Comparison of ENCODE assay signal across 7 cellular contexts in genomic region chr11:96338910-96339703, GRCh38. TPM values are rescaled to one million over a fixed set of nuclear protein-coding genes. Genes with fewer than 3 reads are reported as not detected.
A peak's percentile ranks its signal among the peaks of the same experiment; 100 is the strongest.
DNase-seq lines count a peak whose midpoint lies in the region; ATAC-seq, FAIRE-seq and TF ChIP-seq lines count a peak whose summit lies in the region.

No MANE protein-coding gene starts in this region.

- ATAC-seq in GM18870 (IDR thresholded peaks at IDR 0.05; ENCODE audit: unreplicated experiment) (peak; percentile 46), HG02884 (IDR thresholded peaks at IDR 0.05; ENCODE audit: unreplicated experiment) (peak; percentile 38)

- H3K36me3 ChIP-seq in Peyer's patch (no peaks in the 10 kb centered on the region), astrocyte (ENCODE audit: insufficient read depth, low read length) (peaks cover 6% of the 10 kb centered on the region), keratinocyte (ENCODE audit: control insufficient read depth in 2 of 2, extremely low read depth in 1 of 2, insufficient read depth in 2 of 2, low read length in 2 of 2) (no peaks in the 10 kb centered on the region), smooth muscle cell (ENCODE audit: low read depth) (no peaks in the 10 kb centered on the region)

- peaks cover 7 to 54% (median 22%) of the 10 kb centered on the region in 4 donors for H3K4me1 ChIP-seq in Peyer's patch
- peaks cover 44% of the 10 kb centered on the region for H3K4me1 ChIP-seq in astrocyte (ENCODE audit: insufficient read depth, low read length)
- peaks cover 48% of the 10 kb centered on the region for H3K4me1 ChIP-seq in keratinocyte (ENCODE audit: control insufficient read depth, extremely low read depth, insufficient read depth, low read length)
- peaks cover 54% of the 10 kb centered on the region for H3K4me1 ChIP-seq in smooth muscle cell (ENCODE audit: low read depth)

- dilution Hi-C loops in keratinocyte (cut with MboI; ENCODE audit: extremely low pct_ligation_motif_present, low sequenced_read_pairs): no loop called here

- 46% methylated on average over 13 of the region's 13 CpGs for WGBS in smooth muscle cell (ENCODE audit: low lambda C conversion rate)

- peak overlapping the region; percentile 88 for H3K4me3 Mint-ChIP-seq in astrocyte (ENCODE audit: unreplicated experiment)

- H3K9me3 Mint-ChIP-seq in astrocyte (ENCODE audit: unreplicated experiment): no peaks in the 10 kb centered on the region

- TF ChIP-seq CTCF in Peyer's patch (IDR thresholded peaks at IDR 0.05) (no peak), astrocyte (IDR thresholded peaks at IDR 0.05; ENCODE audit: insufficient read depth, low read depth, low read length) (no peak), keratinocyte (optimal IDR thresholded peaks at IDR 0.05 in 1 of 3, IDR thresholded peaks at IDR 0.05 in 1 of 3, conservative IDR thresholded peaks at IDR 0.05 in 1 of 3; ENCODE audit: extremely low read depth in 1 of 3, insufficient read depth in 2 of 3, low read length in 3 of 3) (peak in 2 of 3 experiments; percentile 14 to 25), smooth muscle cell (IDR thresholded peaks at IDR 0.05; ENCODE audit: borderline replicate concordance, insufficient read depth, poor library complexity, severe bottlenecking) (no peak)

- no peak for FAIRE-seq in astrocyte (lab: Jason Lieb, UNC)
- FAIRE-seq in keratinocyte (lab: Jason Lieb, UNC): no peak

- H3K27me3 ChIP-seq in Peyer's patch (no peaks in the 10 kb centered on the region), astrocyte (ENCODE audit: insufficient read depth, low read length) (no peaks in the 10 kb centered on the region), keratinocyte (ENCODE audit: control insufficient read depth, extremely low read depth, insufficient read depth, low read length) (no peaks in the 10 kb centered on the region), smooth muscle cell (ENCODE audit: low read depth) (no peaks in the 10 kb centered on the region)

- TF ChIP-seq POLR2A in Peyer's patch (IDR thresholded peaks at IDR 0.05): no peak

- no peaks in the 10 kb centered on the region for H3K9me1 ChIP-seq in keratinocyte (ENCODE audit: control insufficient read depth, extremely low read depth, insufficient read depth, low read length)

- H3K36me3 Mint-ChIP-seq in astrocyte (ENCODE audit: low read depth, unreplicated experiment): peaks cover 10% of the 10 kb centered on the region

- H3F3A ChIP-seq in smooth muscle cell (ENCODE audit: low read depth): peaks cover 35% of the 10 kb centered on the region

- H3K4me3 ChIP-seq in Peyer's patch (peak overlapping the region; percentile 42 to 71 (median 60)), astrocyte (ENCODE audit: insufficient read depth, low read depth, low read length) (peak overlapping the region; percentile 97), keratinocyte (ENCODE audit: control insufficient read depth in 2 of 3, extremely low read depth in 1 of 3, insufficient read depth in 2 of 3, low read depth in 1 of 3, low read length in 3 of 3) (peak overlapping the region in 2 of 3 experiments; percentile 50 to 51), smooth muscle cell (peak overlapping the region; percentile 97)

- peak overlapping the region; percentile 35 for H3K27ac Mint-ChIP-seq in astrocyte (ENCODE audit: unreplicated experiment)

- H4K20me1 ChIP-seq in astrocyte (ENCODE audit: insufficient read depth, low read length) (peaks cover 12% of the 10 kb centered on the region), keratinocyte (ENCODE audit: control insufficient read depth, extremely low read depth, insufficient read depth, low read length) (no peaks in the 10 kb centered on the region), smooth muscle cell (ENCODE audit: low read depth) (peaks cover 11% of the 10 kb centered on the region)

- no peaks in the 10 kb centered on the region for H3K27me3 Mint-ChIP-seq in astrocyte (ENCODE audit: low read depth, unreplicated experiment)

- H3K4me1 Mint-ChIP-seq in astrocyte (ENCODE audit: low read depth, unreplicated experiment): peaks cover 44% of the 10 kb centered on the region

- H2AFZ ChIP-seq in astrocyte (ENCODE audit: low read depth, low read length): peak overlapping the region; percentile 38
- peak overlapping the region; percentile 81 for H2AFZ ChIP-seq in keratinocyte (ENCODE audit: control insufficient read depth, low read length)
- H2AFZ ChIP-seq in smooth muscle cell (ENCODE audit: low read depth): no peak overlapping the region

- H3K27ac ChIP-seq in Peyer's patch (peak overlapping the region; percentile 51 to 87 (median 85)), astrocyte (ENCODE audit: low read depth, low read length) (peak overlapping the region; percentile 92), keratinocyte (ENCODE audit: control insufficient read depth, insufficient read depth, low read length) (peak overlapping the region; percentile 85), smooth muscle cell (ENCODE audit: low read depth) (peak overlapping the region; percentile 90)

- H3K9me3 ChIP-seq in Peyer's patch (no peaks in the 10 kb centered on the region), astrocyte (ENCODE audit: insufficient read depth, low read depth, low read length) (no peaks in the 10 kb centered on the region), keratinocyte (ENCODE audit: control insufficient read depth, low read depth, low read length) (no peaks in the 10 kb centered on the region), smooth muscle cell (replicated peaks; ENCODE audit: low read depth) (no peaks in the 10 kb centered on the region)

- peak overlapping the region; percentile 99 for H3K9ac ChIP-seq in astrocyte (ENCODE audit: low read length)
- H3K9ac ChIP-seq in keratinocyte (ENCODE audit: control insufficient read depth, extremely low read depth, insufficient read depth, low read length): peak overlapping the region; percentile 73
- peak overlapping the region; percentile 90 for H3K9ac ChIP-seq in smooth muscle cell (ENCODE audit: low read depth)

- peaks cover 89% of the 10 kb centered on the region for H3K79me2 ChIP-seq in astrocyte (ENCODE audit: insufficient read depth, low read length)
- H3K79me2 ChIP-seq in keratinocyte (ENCODE audit: control insufficient read depth, insufficient read depth, low read length): peaks cover 49% of the 10 kb centered on the region
- peaks cover 89% of the 10 kb centered on the region for H3K79me2 ChIP-seq in smooth muscle cell (ENCODE audit: low read depth)

- peak in 2 of 3 donors; percentile 71 to 75 for DNase-seq in Peyer's patch
- peak; percentile 81 for DNase-seq in astrocyte (ENCODE audit: low read depth)
- no peak for DNase-seq in keratinocyte (ENCODE audit: low read depth, low spot score)
- no peak for DNase-seq in smooth muscle cell (lab: John Stamatoyannopoulos, UW; ENCODE audit: unreplicated experiment)
- no peak for DNase-seq in NCI-H2171 treated with DMSO at 0.1 percent for 48 hours (lab: John Stamatoyannopoulos, UW)

- H3K4me2 ChIP-seq in astrocyte (ENCODE audit: low read length) (peak overlapping the region; percentile 92), keratinocyte (ENCODE audit: control insufficient read depth, extremely low read depth, insufficient read depth, low read depth, low read length) (peak overlapping the region; percentile 100), smooth muscle cell (peak overlapping the region; percentile 91)

RNA-seq across cellular contexts. Expression of gene MAML2, which starts 3.9 kb away (rescaled TPM):
- 10 to 100 TPM in 3 of 4 donors, 1 to 10 TPM in 1; 8.4 to 60.2 (median 22.7) TPM for total RNA-seq in Peyer's patch
- total RNA-seq in astrocyte: 27.1 and 27.4 TPM in 2 replicates
- polyA plus RNA-seq in keratinocyte: 4.2 to 7.4 TPM (median 4.2 TPM) in 3 replicates
- 1.0 TPM for polyA plus RNA-seq in keratinocyte (2011; ENCODE audit: low read depth)
- 2.8 and 3.3 TPM in 2 replicates for polyA plus RNA-seq in keratinocyte (2011; cell fraction: cytosol; rRNA removed)
- polyA plus RNA-seq in keratinocyte (2011; cell fraction: nucleus; rRNA removed): 6.9 and 7.8 TPM in 2 replicates
- polyA plus RNA-seq in keratinocyte (2012; ENCODE audit: low replicate concordance): 1.1 and 4.4 TPM in 2 replicates
- polyA minus RNA-seq in keratinocyte: 8.8 to 13.1 TPM (median 11.0 TPM) in 3 replicates
- 2.1 TPM for polyA minus RNA-seq in keratinocyte (2011; cell fraction: cytosol; rRNA and poly(A)+ RNA removed)
- 8.1 and 13.8 TPM in 2 replicates for polyA minus RNA-seq in keratinocyte (2011; cell fraction: nucleus; rRNA and poly(A)+ RNA removed)
- 45.0 and 52.4 TPM in 2 replicates for total RNA-seq in smooth muscle cell
- 8.7 and 10.1 TPM in 2 replicates for polyA plus RNA-seq in smooth muscle cell

RNA-seq across cellular contexts. Expression of gene CCDC82, which starts 50.6 kb away (rescaled TPM):
- total RNA-seq in Peyer's patch (10 to 100 TPM; 19.3 to 63.5 (median 31.1) TPM), astrocyte (23.4 and 26.2 TPM in 2 replicates), smooth muscle cell (32.8 and 49.4 TPM in 2 replicates)
- polyA plus RNA-seq in keratinocyte (7.6 to 19.3 TPM (median 10.3 TPM) in 3 replicates), smooth muscle cell (19.8 and 23.1 TPM in 2 replicates)
- polyA plus RNA-seq in keratinocyte (2011; ENCODE audit: low read depth): 22.5 TPM
- 8.0 and 8.6 TPM in 2 replicates for polyA plus RNA-seq in keratinocyte (2011; cell fraction: cytosol; rRNA removed)
- 19.7 and 34.0 TPM in 2 replicates for polyA plus RNA-seq in keratinocyte (2011; cell fraction: nucleus; rRNA removed)
- polyA plus RNA-seq in keratinocyte (2012; ENCODE audit: low replicate concordance): 12.5 and 12.8 TPM in 2 replicates
- 1.3 to 8.3 TPM (median 3.4 TPM) in 3 replicates for polyA minus RNA-seq in keratinocyte
- polyA minus RNA-seq in keratinocyte (2011; cell fraction: cytosol; rRNA and poly(A)+ RNA removed): 3.6 TPM
- 9.0 and 16.1 TPM in 2 replicates for polyA minus RNA-seq in keratinocyte (2011; cell fraction: nucleus; rRNA and poly(A)+ RNA removed)

RNA-seq across cellular contexts. Expression of gene JRKL, which starts 50.7 kb away (rescaled TPM):
- total RNA-seq in Peyer's patch (10 to 100 TPM in 1 of 4 donors, 1 to 10 TPM in 3; 6.8 to 13.2 (median 8.5) TPM), astrocyte (13.4 and 13.9 TPM in 2 replicates), smooth muscle cell (12.1 and 16.9 TPM in 2 replicates)
- polyA plus RNA-seq in keratinocyte (3.8 to 6.9 TPM (median 5.0 TPM) in 3 replicates), smooth muscle cell (6.1 and 7.1 TPM in 2 replicates)
- polyA plus RNA-seq in keratinocyte (2011; ENCODE audit: low read depth): 7.7 TPM
- polyA plus RNA-seq in keratinocyte (2011; cell fraction: cytosol; rRNA removed): 2.6 and 4.1 TPM in 2 replicates
- 8.8 and 12.7 TPM in 2 replicates for polyA plus RNA-seq in keratinocyte (2011; cell fraction: nucleus; rRNA removed)
- polyA plus RNA-seq in keratinocyte (2012; ENCODE audit: low replicate concordance): 4.5 and 5.5 TPM in 2 replicates
- polyA minus RNA-seq in keratinocyte: 0.23 to 3.4 TPM (median 2.1 TPM) in 3 replicates
- polyA minus RNA-seq in keratinocyte (2011; cell fraction: cytosol; rRNA and poly(A)+ RNA removed): 2.9 TPM
- 3.6 and 7.4 TPM in 2 replicates for polyA minus RNA-seq in keratinocyte (2011; cell fraction: nucleus; rRNA and poly(A)+ RNA removed)

Comparison
In these comparisons a context has a peak if more than half of its experiments do, and no peak if none do; other contexts are left out.
1. DNase-seq: peak in Peyer's patch (2 of 3) and astrocyte (single experiment); none in keratinocyte (single experiment), smooth muscle cell (single experiment) and NCI-H2171 treated with DMSO at 0.1 percent for 48 hours (single experiment).
2. CTCF ChIP-seq: peak in keratinocyte (2 of 3); none in Peyer's patch (0 of 6), astrocyte (single experiment) and smooth muscle cell (single experiment).
3. Peak in every context shown above with its lines, with median percentiles within 50 percentile points of each other: H3K27ac ChIP-seq, H3K4me3 ChIP-seq, H3K4me2 ChIP-seq and H3K9ac ChIP-seq.